21 cellular contexts compared by ENCODE assay signal in the genomic region with DNA sequence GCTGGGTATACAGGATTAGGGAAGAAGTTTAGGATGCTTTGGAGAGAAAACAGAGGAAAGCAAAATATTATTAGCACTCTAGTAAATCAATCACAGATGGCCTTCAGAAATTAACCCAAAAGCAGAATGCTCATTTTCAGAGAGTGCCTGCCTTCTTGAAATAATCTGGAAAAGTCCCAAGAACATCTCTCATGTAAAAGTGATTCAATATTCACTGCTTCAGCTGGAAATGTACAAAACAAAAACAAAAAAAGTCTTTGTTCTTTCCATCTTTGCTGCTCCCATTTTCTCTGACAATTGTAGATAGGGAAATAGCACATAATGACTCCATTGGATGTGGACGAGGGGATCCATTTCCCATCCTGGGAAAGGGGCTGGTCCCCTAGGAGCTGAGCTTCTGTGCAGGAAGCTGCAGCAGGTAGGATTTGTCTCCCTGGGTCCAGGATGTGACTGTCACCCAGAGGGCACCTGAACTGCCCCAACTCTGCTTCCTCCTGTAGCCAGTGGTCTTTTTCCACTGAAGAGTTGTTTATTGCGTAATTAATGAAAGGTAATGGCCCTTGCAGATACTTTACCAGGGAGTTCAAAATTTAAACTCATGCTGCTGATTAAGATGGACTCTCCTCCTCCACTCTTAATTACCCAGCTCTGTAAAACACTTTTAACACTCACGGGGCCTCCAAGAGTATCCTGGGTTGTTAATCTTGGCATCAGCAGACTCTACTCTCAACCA.
"Had no signal": no experiment of that assay in that cellular context is flagged by ENCODE, and none has a peak within 500 bp of the region (broad histone marks: within the 10 kb centered on the region; RNA-seq: fewer than 3 reads in every experiment).

No MANE protein-coding gene starts in this region.

- H3K36me3 ChIP-seq: colonic mucosa, esophagus muscularis mucosa, pancreas, stomach, thoracic aorta, upper lobe of right lung had no signal

- H3K4me3 ChIP-seq: body of pancreas, colonic mucosa, esophagus muscularis mucosa, mucosa of descending colon, pancreas, smooth muscle cell, stomach, thoracic aorta, upper lobe of right lung had no signal

- H3K4me1 ChIP-seq: colonic mucosa, pancreas had no signal

- H3K9me3 Mint-ChIP-seq: activated CD4-positive, alpha-beta T cell treated with anti-CD3 and anti-CD28 coated beads, Interleukin-2, amount 10 ng/mL, durations not matched to agents 24 days and 14 days; activated CD8-positive, alpha-beta T cell treated with anti-CD3 and anti-CD28 coated beads for 36 hours; activated naive CD4-positive, alpha-beta T cell treated with anti-CD3 and anti-CD28 coated beads for 36 hours; activated T-cell treated with anti-CD3 and anti-CD28 coated beads, Interleukin-2, amount 50 U/mL, for 4 hours; naive B cell had no signal

- H3K27me3 Mint-ChIP-seq: activated CD8-positive, alpha-beta T cell treated with anti-CD3 and anti-CD28 coated beads for 36 hours had no signal

- H3K36me3 Mint-ChIP-seq: naive B cell had no signal

- H3K27ac Mint-ChIP-seq: activated CD4-positive, alpha-beta T cell treated with anti-CD3 and anti-CD28 coated beads, Interleukin-2, amount 10 ng/mL, durations not matched to agents 24 days and 14 days; activated CD8-positive, alpha-beta T cell treated with anti-CD3 and anti-CD28 coated beads for 36 hours; activated naive CD4-positive, alpha-beta T cell treated with anti-CD3 and anti-CD28 coated beads for 36 hours had no signal

- ATAC-seq: activated CD8-positive, alpha-beta T cell treated with anti-CD3 and anti-CD28 coated beads for 36 hours; activated T-cell treated with anti-CD3 and anti-CD28 coated beads, Interleukin-2, amount 50 U/mL, for 4 hours; body of pancreas; left lobe of liver; mucosa of descending colon; upper lobe of right lung had no signal

- H3K9me3 ChIP-seq: body of pancreas, colonic mucosa, esophagus muscularis mucosa, mucosa of descending colon, pancreas, stomach, thoracic aorta, upper lobe of right lung had no signal

- H3K4me3 Mint-ChIP-seq: activated CD4-positive, alpha-beta T cell treated with anti-CD3 and anti-CD28 coated beads, Interleukin-2, amount 10 ng/mL, durations not matched to agents 24 days and 14 days; activated CD8-positive, alpha-beta T cell treated with anti-CD3 and anti-CD28 coated beads for 36 hours; activated naive CD4-positive, alpha-beta T cell treated with anti-CD3 and anti-CD28 coated beads for 36 hours; activated T-cell treated with anti-CD3 and anti-CD28 coated beads, Interleukin-2, amount 50 U/mL, for 4 hours; naive B cell had no signal

- H3K4me2 ChIP-seq: smooth muscle cell had no signal

- H3K4me1 Mint-ChIP-seq: activated CD4-positive, alpha-beta T cell treated with anti-CD3 and anti-CD28 coated beads, Interleukin-2, amount 10 ng/mL, durations not matched to agents 24 days and 14 days had no signal

- DNase-seq: activated CD4-positive, alpha-beta T cell treated with anti-CD3 and anti-CD28 coated beads, Interleukin-2, amount 10 ng/mL, durations not matched to agents 24 days and 14 days; activated CD8-positive, alpha-beta T cell treated with anti-CD3 and anti-CD28 coated beads for 36 hours; activated naive CD4-positive, alpha-beta T cell treated with anti-CD3 and anti-CD28 coated beads for 36 hours; activated T-cell treated with anti-CD3 and anti-CD28 coated beads, Interleukin-2, amount 50 U/mL, for 4 hours; body of pancreas; central memory CD4-positive, alpha-beta T cell; colonic mucosa; hippocampal formation; islet precursor cell; mucosa of descending colon; naive B cell; stimulated activated CD4-positive, alpha-beta T cell treated with anti-CD3 and anti-CD28 coated beads, Interleukin-4, amount 100 ng/mL, for 1 hour; stomach; T-helper 1 cell; T-helper 9 cell; upper lobe of right lung had no signal

- H3K27ac ChIP-seq: body of pancreas, colonic mucosa, esophagus muscularis mucosa, stomach, thoracic aorta, upper lobe of right lung had no signal
